ENCODE assay signal across 17 cellular contexts in genomic region chr4:105633241-105633640, GRCh38.
A peak's percentile ranks its signal among the peaks of the same experiment; 100 is the strongest.
DNase-seq lines count a peak whose midpoint lies in the region; ATAC-seq and TF ChIP-seq lines count a peak whose summit lies in the region.
"Had no signal": no experiment of that assay in that cellular context is flagged by ENCODE, and none has a peak within 500 bp of the region (broad histone marks: within the 10 kb centered on the region; RNA-seq: fewer than 3 reads in every experiment).

No MANE protein-coding gene starts in this region.

- TF ChIP-seq CTCF in 22Rv1 (IDR thresholded peaks at IDR 0.05) = no peak
- no peak for TF ChIP-seq CTCF in Calu3 (IDR thresholded peaks at IDR 0.05; ENCODE audit: unreplicated experiment)
- TF ChIP-seq CTCF in PC-9 (conservative IDR thresholded peaks at IDR 0.05) = no peak
- no peak for TF ChIP-seq CTCF in left lung (IDR thresholded peaks at IDR 0.05)
- TF ChIP-seq CTCF in GM10266 (IDR thresholded peaks at IDR 0.05; ENCODE audit: control insufficient read depth, insufficient read depth, low read depth, missing control alignments) = no peak

- H4K20me1 ChIP-seq in PC-9 (ENCODE audit: insufficient read depth) = no peaks in the 10 kb centered on the region

- peak overlapping the region; percentile 83 for H3K27ac ChIP-seq in 22Rv1
- H3K27ac ChIP-seq in PC-9 = no peak overlapping the region
- no peak overlapping the region for H3K27ac ChIP-seq in left lung
- H3K27ac ChIP-seq: parathyroid adenoma had no signal

- CTCF ChIA-PET in Calu3 (lab: Charles Lee) (interaction anchor here (0.5 to 1.6 kb wide), 5 partner anchors 12 to 364 kb away, joined by 3 to 5 read pairs (median 3); no protein-coding TSS in a partner anchor), PC-9 (lab: Charles Lee) (no interaction called here)

- no peaks in the 10 kb centered on the region for H3K9me2 ChIP-seq in PC-9 (ENCODE audit: insufficient read depth)

- peak; percentile 43 for DNase-seq in Calu3
- peak; percentile 24 to 88 for DNase-seq in PC-9
- no peak for DNase-seq in left lung
- no peak for DNase-seq in NCI-H226
- no peak for DNase-seq in GM10266 (ENCODE audit: extremely low spot score)
- DNase-seq: activated CD8-positive, alpha-beta memory T cell treated with anti-CD3 and anti-CD28 coated beads, Interleukin-2, amount 50 U/mL, for 4 hours; activated gamma-delta T cell; cerebellar nuclear complex; effector CD8-positive, alpha-beta T cell; GOT3; hippocampal formation; IMR-90; NCI-H2171; T-helper 9 cell had no signal

- H3K27me3 ChIP-seq in PC-9 (ENCODE audit: insufficient read depth, low read depth) (no peaks in the 10 kb centered on the region), left lung (no peaks in the 10 kb centered on the region)

- H3K9me3 ChIP-seq in PC-9 (ENCODE audit: insufficient read depth, low read depth) (no peaks in the 10 kb centered on the region), left lung (no peaks in the 10 kb centered on the region)

- H3K4me1 Mint-ChIP-seq in Calu3 (ENCODE audit: low read depth, unreplicated experiment) = peaks cover 34% of the 10 kb centered on the region

- H2AFZ ChIP-seq in PC-9 = no peak overlapping the region
- H2AFZ ChIP-seq: parathyroid adenoma had no signal

- H3K4me3 ChIP-seq in PC-9 = no peak overlapping the region
- H3K4me3 ChIP-seq in left lung = no peak overlapping the region

- ATAC-seq in left lung (peak; percentile 66), HG03025 (IDR thresholded peaks at IDR 0.05; ENCODE audit: low FRiP score, unreplicated experiment) (no peak)

- H3F3A ChIP-seq in PC-9 (ENCODE audit: insufficient read depth, low read depth) = peaks cover 13% of the 10 kb centered on the region

- intact Hi-C loops in Calu3 (cut with micrococcal nuclease; ENCODE audit: unreplicated experiment) = loop anchor here (1.0 to 5.0 kb wide), 3 partner anchors 46 to 354 kb away; no protein-coding TSS in a partner anchor
- intact Hi-C loops in PC-9 (cut with micrococcal nuclease; ENCODE audit: unreplicated experiment) = loop anchor here (1.0 kb wide), 1 partner anchor 9 kb away; no protein-coding TSS in a partner anchor
- intact Hi-C loops in left lung (cut with DNase I) = no loop called here

- H3K9me3 Mint-ChIP-seq in Calu3 (ENCODE audit: low read depth, unreplicated experiment) = no peaks in the 10 kb centered on the region

- no peaks in the 10 kb centered on the region for H3K27me3 Mint-ChIP-seq in Calu3 (ENCODE audit: unreplicated experiment)

- BruUV-seq in Calu3 (replicated peaks; lab: Mats Ljungman, UMichigan) (no TSS peak), PC-9 (replicated peaks; lab: Mats Ljungman, UMichigan) (no TSS peak)

- H3K4me3 Mint-ChIP-seq in Calu3 (ENCODE audit: low read depth, unreplicated experiment) = no peak overlapping the region

- H3K4me1 ChIP-seq in PC-9 (replicated peaks; ENCODE audit: insufficient read depth) = peaks cover 24% of the 10 kb centered on the region
- H3K4me1 ChIP-seq in left lung = peaks cover 4 to 26% of the 10 kb centered on the region in 2 donors
- H3K4me1 ChIP-seq: parathyroid adenoma had no signal

- H3K36me3 ChIP-seq in PC-9 (ENCODE audit: low read depth) (no peaks in the 10 kb centered on the region), left lung (no peaks in the 10 kb centered on the region)

- H3K36me3 Mint-ChIP-seq in Calu3 (ENCODE audit: insufficient read depth, unreplicated experiment) = peaks cover 5% of the 10 kb centered on the region

- peak overlapping the region; percentile 51 for H3K4me2 ChIP-seq in PC-9

- H3K27ac Mint-ChIP-seq in Calu3 (ENCODE audit: unreplicated experiment) = no peak overlapping the region

- H3K79me2 ChIP-seq in PC-9 (ENCODE audit: low read depth) = no peaks in the 10 kb centered on the region
- H3K79me2 ChIP-seq: parathyroid adenoma had no signal

- POLR2A ChIA-PET in PC-9 (lab: Charles Lee; ENCODE audit: unreplicated experiment) = interaction anchor here (0.6 kb wide), 1 partner anchor 62 kb away, joined by 3 read pairs; no protein-coding TSS in a partner anchor

Comparison
In these comparisons a context has a peak if more than half of its experiments do, and no peak if none do; other contexts are left out.
1. DNase-seq: peak in Calu3 (single experiment) and PC-9 (2 of 2); none in left lung (0 of 2), NCI-H226 (single experiment) and GM10266 (single experiment).
2. intact Hi-C loops: an anchor here in Calu3 (1.0 to 5.0 kb wide) and PC-9 (1.0 kb wide); none called in left lung.